In the genomic region with DNA sequence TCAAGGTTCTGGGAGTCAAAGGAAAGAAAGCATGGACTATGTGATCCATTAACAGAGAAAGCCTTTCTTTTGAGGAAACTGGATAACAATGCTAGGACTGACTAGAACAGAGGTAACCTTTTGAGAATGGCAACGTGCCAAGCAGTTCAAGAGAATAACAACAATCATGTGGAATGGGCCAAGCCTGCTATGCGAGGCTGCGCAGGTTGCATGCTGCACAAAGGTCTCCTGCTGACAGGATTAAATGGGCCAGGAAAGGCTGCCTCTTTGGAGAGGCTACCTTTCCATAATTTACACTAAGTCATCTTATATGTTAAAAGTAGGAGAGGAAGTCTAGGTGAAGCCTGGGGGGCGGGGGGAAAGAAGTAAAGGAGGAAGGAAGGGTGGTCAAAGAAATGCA, we compare ENCODE assay signal across 19 cellular contexts. TPM values are rescaled to one million over a fixed set of nuclear protein-coding genes. Genes with fewer than 3 reads are reported as not detected.
DNase-seq lines count a peak whose midpoint lies in the region; ATAC-seq and TF ChIP-seq lines count a peak whose summit lies in the region.
"Had no signal": no experiment of that assay in that cellular context is flagged by ENCODE, and none has a peak within 500 bp of the region (broad histone marks: within the 10 kb centered on the region; RNA-seq: fewer than 3 reads in every experiment).

No MANE protein-coding gene starts in this region.

- H3K27me3 Mint-ChIP-seq in MCF 10A (ENCODE audit: insufficient read depth, unreplicated experiment): no peaks in the 10 kb centered on the region
- no peaks in the 10 kb centered on the region for H3K27me3 Mint-ChIP-seq in endodermal cell (ENCODE audit: insufficient read depth)
- no peaks in the 10 kb centered on the region for H3K27me3 Mint-ChIP-seq in activated T-cell treated with anti-CD3 and anti-CD28 coated beads, Interleukin-2, amount 50 U/mL, for 4 hours (ENCODE audit: low read depth)
- H3K27me3 Mint-ChIP-seq: activated B cell treated with CpG ODN at 0.5 μM for 24 hours; activated naive CD8-positive, alpha-beta T cell treated with anti-CD3 and anti-CD28 coated beads, Interleukin-2, amount 10 ng/mL, durations not matched to agents 7 days and 5 days had no signal

- H3K36me3 Mint-ChIP-seq in MCF 10A (ENCODE audit: insufficient read depth, unreplicated experiment) (peaks cover 22% of the 10 kb centered on the region), endodermal cell (ENCODE audit: low read depth) (peaks cover 21% of the 10 kb centered on the region)
- H3K36me3 Mint-ChIP-seq in activated T-cell treated with anti-CD3 and anti-CD28 coated beads, Interleukin-2, amount 50 U/mL, for 4 hours (ENCODE audit: insufficient read depth): peaks cover 15% of the 10 kb centered on the region

- H3K27ac Mint-ChIP-seq in MCF 10A (ENCODE audit: low read depth, unreplicated experiment): peak overlapping the region; percentile 24
- peak overlapping the region; percentile 62 for H3K27ac Mint-ChIP-seq in endodermal cell
- H3K27ac Mint-ChIP-seq: activated B cell treated with CpG ODN at 0.5 μM for 24 hours; activated naive CD8-positive, alpha-beta T cell treated with anti-CD3 and anti-CD28 coated beads, Interleukin-2, amount 10 ng/mL, durations not matched to agents 7 days and 5 days; activated T-helper 1 cell treated with anti-CD3 and anti-CD28 coated beads, Interleukin-12 subunit alpha, Interleukin-12 subunit beta, Interleukin-2, Interleukin-4 antibody, amounts not matched to agents 30 ng/mL and 10 ng/mL and 1 ng/mL, durations not matched to agents 14 hours and 24 hours and 36 hours had no signal

- no TSS peak for BruUV-seq in MCF 10A (replicated peaks; lab: Mats Ljungman, UMichigan)

- WGBS in endodermal cell (ENCODE audit: insufficient coverage in 1 of 2, insufficient read length in 1 of 2), 2 experiments: 52 to 54% methylated on average over 3 of the region's 4 CpGs

- no peak for DNase-seq in MCF 10A (ENCODE audit: unreplicated experiment)
- DNase-seq in breast epithelium (ENCODE audit: low spot score in 2 of 2): no peak
- peak; percentile 84 for DNase-seq in NCI-H345 treated with DMSO at 0.1 percent for 48 hours (lab: John Stamatoyannopoulos, UW; ENCODE audit: unreplicated experiment)
- peak; percentile 88 for DNase-seq in endodermal cell
- DNase-seq in activated T-cell treated with anti-CD3 and anti-CD28 coated beads, Interleukin-2, amount 50 U/mL, for 4 hours: no peak
- DNase-seq in glomerular visceral epithelial cell (ENCODE audit: extremely low spot score): no peak
- DNase-seq in amygdala (lab: John Stamatoyannopoulos, UW): no peak
- no peak for DNase-seq in HPDE6-E6E7 (ENCODE audit: extremely low spot score)
- DNase-seq: activated B cell treated with CpG ODN at 0.5 μM for 24 hours; activated CD8-positive, alpha-beta memory T cell treated with anti-CD3 and anti-CD28 coated beads for 24 hours; activated naive CD8-positive, alpha-beta T cell treated with anti-CD3 and anti-CD28 coated beads, Interleukin-2, amount 10 ng/mL, durations not matched to agents 7 days and 5 days; GOT3; NCI-H1694; stimulated activated naive CD8-positive, alpha-beta T cell treated with anti-CD3 and anti-CD28 coated beads, Interleukin-15, Interleukin-2, amounts not matched to agents 100 U/mL and 50 U/mL, for 24 hours; upper lobe of left lung had no signal

- CTCF ChIA-PET in MCF 10A (lab: Yijun Ruan, JAX): interaction anchor here (0.6 kb wide), 1 partner anchor 193 kb away, joined by 3 read pairs; no protein-coding TSS in a partner anchor

- no peak for TF ChIP-seq POLR2A in breast epithelium (IDR thresholded peaks at IDR 0.05)

- H3K36me3 ChIP-seq in breast epithelium (no peaks in the 10 kb centered on the region), endodermal cell (ENCODE audit: control insufficient read depth, insufficient read depth, low read length) (peaks cover 6% of the 10 kb centered on the region)
- H3K36me3 ChIP-seq: right atrium auricular region, upper lobe of left lung had no signal

- no peaks in the 10 kb centered on the region for H3K9me3 Mint-ChIP-seq in MCF 10A (ENCODE audit: unreplicated experiment)
- no peaks in the 10 kb centered on the region for H3K9me3 Mint-ChIP-seq in endodermal cell
- H3K9me3 Mint-ChIP-seq in activated T-cell treated with anti-CD3 and anti-CD28 coated beads, Interleukin-2, amount 50 U/mL, for 4 hours: no peaks in the 10 kb centered on the region
- H3K9me3 Mint-ChIP-seq: activated B cell treated with CpG ODN at 0.5 μM for 24 hours; activated naive CD8-positive, alpha-beta T cell treated with anti-CD3 and anti-CD28 coated beads, Interleukin-2, amount 10 ng/mL, durations not matched to agents 7 days and 5 days had no signal

- H3K4me1 ChIP-seq in breast epithelium: no peaks in the 10 kb centered on the region
- H3K4me1 ChIP-seq in endodermal cell (ENCODE audit: control insufficient read depth, insufficient read depth, low read length): no peaks in the 10 kb centered on the region
- H3K4me1 ChIP-seq: right atrium auricular region had no signal

- H3K4me3 Mint-ChIP-seq in MCF 10A (ENCODE audit: unreplicated experiment) (no peak overlapping the region), endodermal cell (no peak overlapping the region)
- no peak overlapping the region for H3K4me3 Mint-ChIP-seq in activated T-cell treated with anti-CD3 and anti-CD28 coated beads, Interleukin-2, amount 50 U/mL, for 4 hours
- H3K4me3 Mint-ChIP-seq: activated B cell treated with CpG ODN at 0.5 μM for 24 hours; activated naive CD8-positive, alpha-beta T cell treated with anti-CD3 and anti-CD28 coated beads, Interleukin-2, amount 10 ng/mL, durations not matched to agents 7 days and 5 days; activated T-helper 1 cell treated with anti-CD3 and anti-CD28 coated beads, Interleukin-12 subunit alpha, Interleukin-12 subunit beta, Interleukin-2, Interleukin-4 antibody, amounts not matched to agents 30 ng/mL and 10 ng/mL and 1 ng/mL, durations not matched to agents 14 hours and 24 hours and 36 hours had no signal

- H3K27ac ChIP-seq in breast epithelium: no peak overlapping the region
- H3K27ac ChIP-seq in endodermal cell (ENCODE audit: low read depth, low read length): no peak overlapping the region
- H3K27ac ChIP-seq: BLaER1 treated with 17β-estradiol and CSF1 and Interleukin-3, amounts not matched to agents 10 nM and 100 nM; right atrium auricular region; upper lobe of left lung had no signal

- H3K4me1 Mint-ChIP-seq in MCF 10A (ENCODE audit: insufficient read depth, unreplicated experiment) (peaks cover 25% of the 10 kb centered on the region), endodermal cell (peaks cover 18% of the 10 kb centered on the region)
- peaks cover 21% of the 10 kb centered on the region for H3K4me1 Mint-ChIP-seq in activated T-cell treated with anti-CD3 and anti-CD28 coated beads, Interleukin-2, amount 50 U/mL, for 4 hours (ENCODE audit: low read depth)

- no peak overlapping the region for H3K9ac ChIP-seq in endodermal cell (ENCODE audit: extremely low read depth, low read length, poor library complexity, severe bottlenecking)

- POLR2A ChIA-PET in MCF 10A (lab: Yijun Ruan, JAX): interaction anchor here (0.9 to 1.3 kb wide), 3 partner anchors 11 to 324 kb away, joined by 3 read pairs; a partner anchor contains a TSS

- no peak overlapping the region for H3K4me3 ChIP-seq in breast epithelium
- no peak overlapping the region for H3K4me3 ChIP-seq in endodermal cell (ENCODE audit: low read length)
- H3K4me3 ChIP-seq: BLaER1 treated with 17β-estradiol and CSF1 and Interleukin-3, amounts not matched to agents 10 nM and 100 nM; right atrium auricular region; upper lobe of left lung had no signal

- no peak for ATAC-seq in activated T-cell treated with anti-CD3 and anti-CD28 coated beads, Interleukin-2, amount 50 U/mL, for 4 hours
- ATAC-seq: left lobe of liver; stimulated activated naive CD8-positive, alpha-beta T cell treated with anti-CD3 and anti-CD28 coated beads, Interleukin-15, Interleukin-2, amounts not matched to agents 100 U/mL and 50 U/mL, for 24 hours had no signal

- H3K27me3 ChIP-seq in breast epithelium (no peaks in the 10 kb centered on the region), endodermal cell (ENCODE audit: control insufficient read depth, insufficient read depth, low read length, poor library complexity, severe bottlenecking) (no peaks in the 10 kb centered on the region)
- H3K27me3 ChIP-seq: BLaER1 treated with 17β-estradiol and CSF1 and Interleukin-3, amounts not matched to agents 10 nM and 100 nM; right atrium auricular region; upper lobe of left lung had no signal

- intact Hi-C loops in MCF 10A (cut with micrococcal nuclease): loop anchor here (5.0 kb wide), 1 partner anchor 657 kb away; a partner anchor contains a TSS
- intact Hi-C loops in breast epithelium (cut with DNase I; ENCODE audit: low total_unique reads): no loop called here

- TF ChIP-seq CTCF in MCF 10A (IDR thresholded peaks at IDR 0.05; ENCODE audit: unreplicated experiment) (no peak), breast epithelium (IDR thresholded peaks at IDR 0.05) (no peak), endodermal cell (conservative IDR thresholded peaks at IDR 0.05) (no peak)

- no peaks in the 10 kb centered on the region for H3K9me3 ChIP-seq in breast epithelium
- H3K9me3 ChIP-seq in endodermal cell (ENCODE audit: control insufficient read depth, low read length): no peaks in the 10 kb centered on the region
- H3K9me3 ChIP-seq: BLaER1 treated with 17β-estradiol and CSF1 and Interleukin-3, amounts not matched to agents 10 nM and 100 nM; right atrium auricular region; upper lobe of left lung had no signal

RNA-seq across cellular contexts. Expression of a gene that starts 5.8 kb away (rescaled TPM):
- 80.5 and 85.3 TPM in 2 replicates for total RNA-seq in MCF 10A (2022)
- total RNA-seq in breast epithelium: 10 to 100 TPM; 18.7 to 32.6 (median 26.2) TPM
- total RNA-seq in endodermal cell: 10 to 100 TPM; 23.9 to 39.1 TPM
- 11.8 TPM for polyA plus RNA-seq in endodermal cell (2013, experiment 1 of 2)
- polyA plus RNA-seq in endodermal cell (2013, experiment 2 of 2): 6.7 TPM
- total RNA-seq in activated T-cell treated with anti-CD3 and anti-CD28 coated beads, Interleukin-2, amount 50 U/mL, for 4 hours: 10 to 100 TPM; 15.1 to 17.3 (median 15.3) TPM

RNA-seq across cellular contexts. Expression of a gene that starts 37.8 kb away (rescaled TPM):
- total RNA-seq in MCF 10A (2022) (20.3 and 24.2 TPM in 2 replicates), breast epithelium (1 to 10 TPM; 1.3 to 9.5 (median 3.9) TPM), endodermal cell (10 to 100 TPM in 1 of 2 donors, 1 to 10 TPM in 1; 9.4 to 14.6 TPM)
- polyA plus RNA-seq in endodermal cell (2013, experiment 1 of 2): 2.2 TPM
- 2.0 TPM for polyA plus RNA-seq in endodermal cell (2013, experiment 2 of 2)
- total RNA-seq in activated T-cell treated with anti-CD3 and anti-CD28 coated beads, Interleukin-2, amount 50 U/mL, for 4 hours: 1 to 10 TPM; 1.0 to 1.1 (median 1.0) TPM

Comparison
In these comparisons a context has a peak if more than half of its experiments do, and no peak if none do; other contexts are left out.
1. DNase-seq: peak in NCI-H345 treated with DMSO at 0.1 percent for 48 hours (single experiment) and endodermal cell (single experiment); none in MCF 10A (single experiment), breast epithelium (0 of 2), activated T-cell treated with anti-CD3 and anti-CD28 coated beads, Interleukin-2, amount 50 U/mL, for 4 hours (single experiment), glomerular visceral epithelial cell (single experiment), amygdala (0 of 56) and HPDE6-E6E7 (single experiment).